In the genomic region with DNA sequence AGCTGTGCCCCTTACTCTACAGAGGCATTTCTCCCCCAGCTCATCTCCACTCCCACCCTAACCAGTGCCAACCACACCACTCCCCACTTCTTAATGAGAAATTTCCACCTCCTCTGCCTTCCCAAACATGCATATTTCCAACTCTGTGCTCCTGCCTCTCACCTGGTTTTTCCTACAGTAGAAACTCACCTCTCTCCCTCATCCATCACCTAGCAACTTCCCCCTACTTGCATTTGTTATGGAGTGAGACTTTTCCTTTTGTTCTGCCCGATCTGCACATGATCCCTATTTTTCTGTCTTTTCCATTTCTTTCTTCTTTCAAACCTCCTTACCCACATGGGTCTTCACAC, we compare ENCODE assay signal across 1 cellular context.
TF ChIP-seq lines count a peak whose summit lies in the region.

No MANE protein-coding gene starts in this region.

TF ChIP-seq in GM23338, 12 proteins besides CTCF, POLR2A, EP300 and RAD21 (continued from another document):
- TF ChIP-seq, protein P1, sequence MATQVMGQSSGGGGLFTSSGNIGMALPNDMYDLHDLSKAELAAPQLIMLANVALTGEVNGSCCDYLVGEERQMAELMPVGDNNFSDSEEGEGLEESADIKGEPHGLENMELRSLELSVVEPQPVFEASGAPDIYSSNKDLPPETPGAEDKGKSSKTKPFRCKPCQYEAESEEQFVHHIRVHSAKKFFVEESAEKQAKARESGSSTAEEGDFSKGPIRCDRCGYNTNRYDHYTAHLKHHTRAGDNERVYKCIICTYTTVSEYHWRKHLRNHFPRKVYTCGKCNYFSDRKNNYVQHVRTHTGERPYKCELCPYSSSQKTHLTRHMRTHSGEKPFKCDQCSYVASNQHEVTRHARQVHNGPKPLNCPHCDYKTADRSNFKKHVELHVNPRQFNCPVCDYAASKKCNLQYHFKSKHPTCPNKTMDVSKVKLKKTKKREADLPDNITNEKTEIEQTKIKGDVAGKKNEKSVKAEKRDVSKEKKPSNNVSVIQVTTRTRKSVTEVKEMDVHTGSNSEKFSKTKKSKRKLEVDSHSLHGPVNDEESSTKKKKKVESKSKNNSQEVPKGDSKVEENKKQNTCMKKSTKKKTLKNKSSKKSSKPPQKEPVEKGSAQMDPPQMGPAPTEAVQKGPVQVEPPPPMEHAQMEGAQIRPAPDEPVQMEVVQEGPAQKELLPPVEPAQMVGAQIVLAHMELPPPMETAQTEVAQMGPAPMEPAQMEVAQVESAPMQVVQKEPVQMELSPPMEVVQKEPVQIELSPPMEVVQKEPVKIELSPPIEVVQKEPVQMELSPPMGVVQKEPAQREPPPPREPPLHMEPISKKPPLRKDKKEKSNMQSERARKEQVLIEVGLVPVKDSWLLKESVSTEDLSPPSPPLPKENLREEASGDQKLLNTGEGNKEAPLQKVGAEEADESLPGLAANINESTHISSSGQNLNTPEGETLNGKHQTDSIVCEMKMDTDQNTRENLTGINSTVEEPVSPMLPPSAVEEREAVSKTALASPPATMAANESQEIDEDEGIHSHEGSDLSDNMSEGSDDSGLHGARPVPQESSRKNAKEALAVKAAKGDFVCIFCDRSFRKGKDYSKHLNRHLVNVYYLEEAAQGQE (IDR thresholded peaks at IDR 0.05; ENCODE audit: unreplicated experiment) = no peak
- TF ChIP-seq, protein P2, sequence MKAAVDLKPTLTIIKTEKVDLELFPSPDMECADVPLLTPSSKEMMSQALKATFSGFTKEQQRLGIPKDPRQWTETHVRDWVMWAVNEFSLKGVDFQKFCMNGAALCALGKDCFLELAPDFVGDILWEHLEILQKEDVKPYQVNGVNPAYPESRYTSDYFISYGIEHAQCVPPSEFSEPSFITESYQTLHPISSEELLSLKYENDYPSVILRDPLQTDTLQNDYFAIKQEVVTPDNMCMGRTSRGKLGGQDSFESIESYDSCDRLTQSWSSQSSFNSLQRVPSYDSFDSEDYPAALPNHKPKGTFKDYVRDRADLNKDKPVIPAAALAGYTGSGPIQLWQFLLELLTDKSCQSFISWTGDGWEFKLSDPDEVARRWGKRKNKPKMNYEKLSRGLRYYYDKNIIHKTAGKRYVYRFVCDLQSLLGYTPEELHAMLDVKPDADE (IDR thresholded peaks at IDR 0.05) = no peak
- no peak for TF ChIP-seq ZNF114 (CRISPR knock-in tag; IDR thresholded peaks at IDR 0.05)
- no peak for TF ChIP-seq POLR2AphosphoS5 (IDR thresholded peaks at IDR 0.05; ENCODE audit: low read depth)
- TF ChIP-seq ZNF462 (CRISPR knock-in tag; IDR thresholded peaks at IDR 0.05) = no peak
- TF ChIP-seq EZH2phosphoT487 (IDR thresholded peaks at IDR 0.05; ENCODE audit: unreplicated experiment) = no peak
- TF ChIP-seq CREB1 (CRISPR knock-in tag; IDR thresholded peaks at IDR 0.05; ENCODE audit: low read depth) = no peak
- no peak for TF ChIP-seq STAT1 (IDR thresholded peaks at IDR 0.05; ENCODE audit: unreplicated experiment)
- TF ChIP-seq EZH2 (IDR thresholded peaks at IDR 0.05; ENCODE audit: low read depth, unreplicated experiment) = no peak
- TF ChIP-seq ZNF331 (CRISPR knock-in tag; IDR thresholded peaks at IDR 0.05; ENCODE audit: low read depth) = no peak
